ENCODE assay signal across 1 cellular context in the genomic region with DNA sequence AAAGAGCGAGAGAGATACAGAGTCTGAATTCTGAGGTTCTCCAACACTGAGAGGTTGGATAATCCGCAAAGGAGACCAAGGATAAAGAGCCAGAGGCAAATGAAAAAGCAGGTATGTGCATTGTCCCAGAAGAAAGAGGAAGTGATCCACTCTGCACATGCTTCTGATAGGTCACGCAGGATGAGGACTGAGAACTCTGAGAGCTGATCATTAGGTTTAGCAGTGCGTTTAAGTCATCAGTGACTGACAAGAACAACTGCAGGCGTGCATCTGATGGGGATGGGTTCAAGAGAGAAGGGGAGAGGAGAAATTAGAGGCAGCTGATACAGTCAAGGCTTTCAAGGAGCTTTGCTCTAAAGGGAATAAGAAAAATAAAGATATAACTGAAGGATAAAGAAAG.
TF ChIP-seq lines count a peak whose summit lies in the region.

No MANE protein-coding gene starts in this region.

TF ChIP-seq in GM23338, 12 proteins besides CTCF, POLR2A, EP300 and RAD21 (continued from another document):
- TF ChIP-seq, protein P1, sequence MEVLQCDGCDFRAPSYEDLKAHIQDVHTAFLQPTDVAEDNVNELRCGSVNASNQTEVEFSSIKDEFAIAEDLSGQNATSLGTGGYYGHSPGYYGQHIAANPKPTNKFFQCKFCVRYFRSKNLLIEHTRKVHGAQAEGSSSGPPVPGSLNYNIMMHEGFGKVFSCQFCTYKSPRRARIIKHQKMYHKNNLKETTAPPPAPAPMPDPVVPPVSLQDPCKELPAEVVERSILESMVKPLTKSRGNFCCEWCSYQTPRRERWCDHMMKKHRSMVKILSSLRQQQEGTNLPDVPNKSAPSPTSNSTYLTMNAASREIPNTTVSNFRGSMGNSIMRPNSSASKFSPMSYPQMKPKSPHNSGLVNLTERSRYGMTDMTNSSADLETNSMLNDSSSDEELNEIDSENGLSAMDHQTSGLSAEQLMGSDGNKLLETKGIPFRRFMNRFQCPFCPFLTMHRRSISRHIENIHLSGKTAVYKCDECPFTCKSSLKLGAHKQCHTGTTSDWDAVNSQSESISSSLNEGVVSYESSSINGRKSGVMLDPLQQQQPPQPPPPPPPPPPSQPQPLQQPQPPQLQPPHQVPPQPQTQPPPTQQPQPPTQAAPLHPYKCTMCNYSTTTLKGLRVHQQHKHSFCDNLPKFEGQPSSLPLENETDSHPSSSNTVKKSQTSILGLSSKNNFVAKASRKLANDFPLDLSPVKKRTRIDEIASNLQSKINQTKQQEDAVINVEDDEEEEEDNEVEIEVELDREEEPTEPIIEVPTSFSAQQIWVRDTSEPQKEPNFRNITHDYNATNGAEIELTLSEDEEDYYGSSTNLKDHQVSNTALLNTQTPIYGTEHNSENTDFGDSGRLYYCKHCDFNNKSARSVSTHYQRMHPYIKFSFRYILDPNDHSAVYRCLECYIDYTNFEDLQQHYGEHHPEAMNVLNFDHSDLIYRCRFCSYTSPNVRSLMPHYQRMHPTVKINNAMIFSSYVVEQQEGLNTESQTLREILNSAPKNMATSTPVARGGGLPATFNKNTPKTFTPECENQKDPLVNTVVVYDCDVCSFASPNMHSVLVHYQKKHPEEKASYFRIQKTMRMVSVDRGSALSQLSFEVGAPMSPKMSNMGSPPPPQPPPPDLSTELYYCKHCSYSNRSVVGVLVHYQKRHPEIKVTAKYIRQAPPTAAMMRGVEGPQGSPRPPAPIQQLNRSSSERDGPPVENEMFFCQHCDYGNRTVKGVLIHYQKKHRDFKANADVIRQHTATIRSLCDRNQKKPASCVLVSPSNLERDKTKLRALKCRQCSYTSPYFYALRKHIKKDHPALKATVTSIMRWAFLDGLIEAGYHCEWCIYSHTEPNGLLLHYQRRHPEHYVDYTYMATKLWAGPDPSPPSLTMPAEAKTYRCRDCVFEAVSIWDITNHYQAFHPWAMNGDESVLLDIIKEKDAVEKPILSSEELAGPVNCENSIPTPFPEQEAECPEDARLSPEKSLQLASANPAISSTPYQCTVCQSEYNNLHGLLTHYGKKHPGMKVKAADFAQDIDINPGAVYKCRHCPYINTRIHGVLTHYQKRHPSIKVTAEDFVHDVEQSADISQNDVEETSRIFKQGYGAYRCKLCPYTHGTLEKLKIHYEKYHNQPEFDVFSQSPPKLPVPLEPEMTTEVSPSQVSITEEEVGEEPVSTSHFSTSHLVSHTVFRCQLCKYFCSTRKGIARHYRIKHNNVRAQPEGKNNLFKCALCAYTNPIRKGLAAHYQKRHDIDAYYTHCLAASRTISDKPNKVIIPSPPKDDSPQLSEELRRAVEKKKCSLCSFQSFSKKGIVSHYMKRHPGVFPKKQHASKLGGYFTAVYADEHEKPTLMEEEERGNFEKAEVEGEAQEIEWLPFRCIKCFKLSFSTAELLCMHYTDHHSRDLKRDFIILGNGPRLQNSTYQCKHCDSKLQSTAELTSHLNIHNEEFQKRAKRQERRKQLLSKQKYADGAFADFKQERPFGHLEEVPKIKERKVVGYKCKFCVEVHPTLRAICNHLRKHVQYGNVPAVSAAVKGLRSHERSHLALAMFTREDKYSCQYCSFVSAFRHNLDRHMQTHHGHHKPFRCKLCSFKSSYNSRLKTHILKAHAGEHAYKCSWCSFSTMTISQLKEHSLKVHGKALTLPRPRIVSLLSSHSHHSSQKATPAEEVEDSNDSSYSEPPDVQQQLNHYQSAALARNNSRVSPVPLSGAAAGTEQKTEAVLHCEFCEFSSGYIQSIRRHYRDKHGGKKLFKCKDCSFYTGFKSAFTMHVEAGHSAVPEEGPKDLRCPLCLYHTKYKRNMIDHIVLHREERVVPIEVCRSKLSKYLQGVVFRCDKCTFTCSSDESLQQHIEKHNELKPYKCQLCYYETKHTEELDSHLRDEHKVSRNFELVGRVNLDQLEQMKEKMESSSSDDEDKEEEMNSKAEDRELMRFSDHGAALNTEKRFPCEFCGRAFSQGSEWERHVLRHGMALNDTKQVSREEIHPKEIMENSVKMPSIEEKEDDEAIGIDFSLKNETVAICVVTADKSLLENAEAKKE (CRISPR knock-in tag; IDR thresholded peaks at IDR 0.05), result no peak
- no peak for TF ChIP-seq ZNF114 (CRISPR knock-in tag; IDR thresholded peaks at IDR 0.05)
- TF ChIP-seq EZH2 (IDR thresholded peaks at IDR 0.05; ENCODE audit: low read depth, unreplicated experiment), result no peak
- TF ChIP-seq CREB1 (CRISPR knock-in tag; IDR thresholded peaks at IDR 0.05; ENCODE audit: low read depth), result no peak
- no peak for TF ChIP-seq NANOG (IDR thresholded peaks at IDR 0.05; ENCODE audit: borderline replicate concordance)
- no peak for TF ChIP-seq ZNF331 (CRISPR knock-in tag; IDR thresholded peaks at IDR 0.05; ENCODE audit: low read depth)
- no peak for TF ChIP-seq JUNB (IDR thresholded peaks at IDR 0.05; ENCODE audit: unreplicated experiment)
